12 cellular contexts compared by ENCODE assay signal in the genomic region with DNA sequence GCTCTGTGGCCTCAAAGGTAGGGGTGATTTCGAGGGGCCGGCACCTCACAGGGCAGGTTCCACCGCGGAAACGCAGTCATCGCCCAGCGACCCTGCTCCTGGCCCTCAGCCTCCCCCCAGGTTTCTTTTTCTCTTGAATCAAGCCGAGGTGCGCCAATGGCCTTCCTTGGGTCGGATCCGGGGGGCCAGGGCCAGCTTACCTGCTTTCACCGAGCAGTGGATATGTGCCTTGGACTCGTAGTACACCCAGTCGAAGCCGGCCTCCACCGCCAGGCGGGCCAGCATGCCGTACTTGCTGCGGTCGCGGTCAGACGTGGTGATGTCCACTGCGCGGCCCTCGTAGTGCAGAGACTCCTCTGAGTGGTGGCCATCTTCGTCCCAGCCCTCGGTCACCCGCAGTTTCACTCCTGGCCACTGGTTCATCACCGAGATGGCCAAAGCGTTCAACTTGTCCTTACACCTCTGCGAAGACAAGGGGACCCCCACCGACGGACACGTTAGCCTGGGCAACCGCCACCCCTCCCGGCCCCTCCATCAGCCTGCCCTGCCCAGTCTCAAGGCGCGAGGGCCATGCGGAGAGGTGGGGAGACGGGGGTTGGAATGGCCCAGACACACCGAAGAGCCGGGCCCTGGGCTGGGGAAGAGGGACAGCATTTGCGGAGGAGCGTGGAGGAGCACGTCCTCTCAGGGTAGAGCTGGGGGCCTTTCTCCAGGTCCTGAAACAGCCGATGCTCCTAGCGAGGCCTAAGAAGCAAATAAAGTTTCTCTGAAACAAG. TPM values are rescaled to one million over a fixed set of nuclear protein-coding genes. Genes with fewer than 3 reads are reported as not detected.
A peak's percentile ranks its signal among the peaks of the same experiment; 100 is the strongest.
DNase-seq lines count a peak whose midpoint lies in the region; ATAC-seq, FAIRE-seq and TF ChIP-seq lines count a peak whose summit lies in the region.
"Had no signal": no experiment of that assay in that cellular context is flagged by ENCODE, and none has a peak within 500 bp of the region (broad histone marks: within the 10 kb centered on the region; RNA-seq: fewer than 3 reads in every experiment).

No MANE protein-coding gene starts in this region.

- DNase-seq in H7 (peak; percentile 74), K562 (ENCODE audit: extremely low read depth in 1 of 4, low spot score in 3 of 4) (no peak), left kidney (ENCODE audit: low read depth, low spot score) (peak; percentile 52), skeletal muscle cell (ENCODE audit: low read depth) (no peak), lower leg skin (ENCODE audit: low spot score in 2 of 2) (no peak)
- no peak for DNase-seq in activated CD4-positive, alpha-beta memory T cell treated with anti-CD3 and anti-CD28 coated beads for 36 hours
- DNase-seq: NCI-H1048, NCI-H510A had no signal

- no peak overlapping the region; a peak in 1 of 4 replicates for H3K9ac ChIP-seq in K562 (ENCODE audit: insufficient read depth in 1 of 2, low read depth in 2 of 2, low read length in 2 of 2)

- ATAC-seq in K562 (no peak), GM19035 (IDR thresholded peaks at IDR 0.05; ENCODE audit: unreplicated experiment) (no peak), GM18498 (IDR thresholded peaks at IDR 0.05; ENCODE audit: unreplicated experiment) (no peak)

- no peak for TF ChIP-seq RAD21 in K562 (CRISPR knock-in tag; conservative IDR thresholded peaks at IDR 0.05 in 1 of 2, IDR thresholded peaks at IDR 0.05 in 1 of 2)

- CTCF ChIA-PET in K562 (lab: Yijun Ruan, JAX; ENCODE audit: low intra/inter-chr PET ratio) = interaction anchor here (1.7 kb wide), 1 partner anchor 1021 kb away, joined by 5 read pairs; no protein-coding TSS in a partner anchor
- CTCF ChIA-PET in activated CD4-positive, alpha-beta memory T cell treated with anti-CD3 and anti-CD28 coated beads for 36 hours (lab: Charles Lee) = interaction anchor here (0.8 kb wide), 1 partner anchor 275 kb away, joined by 4 read pairs; no protein-coding TSS in a partner anchor

- H3K4me1 Mint-ChIP-seq in activated CD4-positive, alpha-beta memory T cell treated with anti-CD3 and anti-CD28 coated beads for 36 hours (ENCODE audit: low read depth) = peaks cover 23% of the 10 kb centered on the region

- no peak for TF ChIP-seq EP300 in K562 (IDR thresholded peaks at IDR 0.05; ENCODE audit: low read length)

- intact Hi-C loops in K562 (cut with micrococcal nuclease) (loop anchor here (10.0 kb wide), 1 partner anchor 839 kb away; a partner anchor contains a TSS), lower leg skin (cut with DNase I; ENCODE audit: low total_unique reads) (loop anchor here (10.0 kb wide), 1 partner anchor 669 kb away; no protein-coding TSS in a partner anchor)
- intact Hi-C loops in activated CD4-positive, alpha-beta memory T cell treated with anti-CD3 and anti-CD28 coated beads for 36 hours (cut with micrococcal nuclease) = loop anchor here (5.0 kb wide), 3 partner anchors 349 to 1206 kb away; a partner anchor contains a TSS

- H3K4me3 ChIP-seq in H7 (ENCODE audit: insufficient read depth, low read depth, low read length) = peak overlapping the region; percentile 30; the same call in 1 of the 2 replicates
- no peak overlapping the region for H3K4me3 ChIP-seq in K562
- peak overlapping the region; percentile 35 for H3K4me3 ChIP-seq in skeletal muscle cell (ENCODE audit: low read depth, low read length)
- H3K4me3 ChIP-seq in lower leg skin (ENCODE audit: low read depth, poor library complexity, severe bottlenecking) = no peak overlapping the region

- H3K4me2 ChIP-seq in K562 (ENCODE audit: insufficient read depth, low read length) = no peak overlapping the region

- 48% methylated on average over 45 of the region's 47 CpGs for WGBS in K562 (ENCODE audit: insufficient coverage, low coverage, missing lambda C conversion rate)
- 28 to 39% methylated on average over 40 to 46 of the region's 47 CpGs for WGBS in lower leg skin, 2 donors

- peaks cover 54% of the 10 kb centered on the region for H3K27me3 Mint-ChIP-seq in activated CD4-positive, alpha-beta memory T cell treated with anti-CD3 and anti-CD28 coated beads for 36 hours

- no TSS peak for BruUV-seq in K562 (replicated peaks; lab: Mats Ljungman, UMichigan)

- H2AFZ ChIP-seq in K562 (ENCODE audit: low read depth, low read length) = no peak overlapping the region

- no peaks in the 10 kb centered on the region for H3K9me1 ChIP-seq in K562 (ENCODE audit: control insufficient read depth, insufficient read depth, low read length)

- in situ Hi-C loops in K562 (cut with MboI) = loop anchor here (10.0 kb wide), 1 partner anchor 1469 kb away; no protein-coding TSS in a partner anchor

- TF ChIP-seq POLR2A in K562 (conservative IDR thresholded peaks at IDR 0.05) = no peak
- TF ChIP-seq POLR2A in lower leg skin (IDR thresholded peaks at IDR 0.05) = no peak

- no peak overlapping the region for H3K27ac Mint-ChIP-seq in activated CD4-positive, alpha-beta memory T cell treated with anti-CD3 and anti-CD28 coated beads for 36 hours

- H3K27ac ChIP-seq in K562 (ENCODE audit: extremely low read depth, low read depth, low read length) = no peak overlapping the region
- H3K27ac ChIP-seq: neutrophil, thyroid gland had no signal

- peaks cover 88% of the 10 kb centered on the region for H3K27me3 ChIP-seq in H7 (ENCODE audit: control insufficient read depth, insufficient read depth, low read length)
- H3K27me3 ChIP-seq in K562 (ENCODE audit: control insufficient read depth in 2 of 2, insufficient read depth in 2 of 2, low read length in 2 of 2) = peaks cover 41 to 69% of the 10 kb centered on the region in 2 experiments

- H3K9me3 ChIP-seq in K562 (replicated peaks; ENCODE audit: control insufficient read depth, insufficient read depth, low read depth, low read length) = no peaks in the 10 kb centered on the region
- H3K9me3 ChIP-seq: neutrophil, thyroid gland had no signal

- no peak for FAIRE-seq in K562 (lab: Jason Lieb, UNC)

- no peak for TF ChIP-seq CTCF in K562 (IDR thresholded peaks at IDR 0.05 in 2 of 3, conservative IDR thresholded peaks at IDR 0.05 in 1 of 3; ENCODE audit: insufficient read depth in 2 of 3, low read depth in 1 of 3, low read length in 3 of 3)
- no peak for TF ChIP-seq CTCF in lower leg skin (IDR thresholded peaks at IDR 0.05)

- no peaks in the 10 kb centered on the region for H3K36me3 Mint-ChIP-seq in activated CD4-positive, alpha-beta memory T cell treated with anti-CD3 and anti-CD28 coated beads for 36 hours

- H3K4me3 Mint-ChIP-seq in activated CD4-positive, alpha-beta memory T cell treated with anti-CD3 and anti-CD28 coated beads for 36 hours = no peak overlapping the region

- H3K9me3 Mint-ChIP-seq in activated CD4-positive, alpha-beta memory T cell treated with anti-CD3 and anti-CD28 coated beads for 36 hours = no peaks in the 10 kb centered on the region

- POLR2A ChIA-PET in K562 (lab: Yijun Ruan, JAX) = no interaction called here
- POLR2A ChIA-PET in activated CD4-positive, alpha-beta memory T cell treated with anti-CD3 and anti-CD28 coated beads for 36 hours (lab: Charles Lee) = no interaction called here

- H3K36me3 ChIP-seq in H7 (replicated peaks; ENCODE audit: control insufficient read depth, insufficient read depth, low read length) (no peaks in the 10 kb centered on the region), K562 (ENCODE audit: control insufficient read depth, insufficient read depth, low read length) (no peaks in the 10 kb centered on the region)
- H3K36me3 ChIP-seq: neutrophil, thyroid gland had no signal

- H3K79me2 ChIP-seq in K562 (ENCODE audit: control insufficient read depth, insufficient read depth, low read length) = no peaks in the 10 kb centered on the region

- peaks cover 0 to 43% of the 10 kb centered on the region in 2 experiments; a peak in 2 of 5 replicates for H3K4me1 ChIP-seq in K562 (replicated peaks in 1 of 2; ENCODE audit: control insufficient read depth in 2 of 2, insufficient read depth in 2 of 2, low read length in 2 of 2)

- H4K20me1 ChIP-seq in K562 (replicated peaks; ENCODE audit: control insufficient read depth, insufficient read depth, low read length) = peaks cover 15% of the 10 kb centered on the region

TF ChIP-seq in K562, 482 proteins besides CTCF, POLR2A, EP300 and RAD21:
- TF ChIP-seq ZBTB8A (IDR thresholded peaks at IDR 0.05; ENCODE audit: partially characterized antibody) (no peak), ZNF263 (CRISPR knock-in tag; IDR thresholded peaks at IDR 0.05; ENCODE audit: borderline replicate concordance) (peak; percentile 65; the same call in 1 of the 2 replicates)

RNA-seq across cellular contexts. Expression of a gene that starts 6.0 kb away (rescaled TPM):
- 1.5 and 4.6 TPM in 2 replicates for total RNA-seq in H7 (2014; rRNA removed; shearing (Covaris generic))
- total RNA-seq in K562 (2011; cell fraction: chromatin; rRNA removed; ENCODE audit: low replicate concordance) = not detected in 2 replicates
- total RNA-seq in K562 (2011; cell fraction: nucleolus; rRNA removed) = not detected in 2 replicates
- not detected in 2 replicates for total RNA-seq in K562 (2011; cell fraction: nucleoplasm; rRNA removed)
- total RNA-seq in K562 (2014; rRNA removed) (not detected in 2 replicates), K562 (2014; rRNA removed; fragmentation: Illumina TruSeq; extraction: Trizol) (not detected in 2 replicates), K562 (2015; rRNA removed; fragmentation: Illumina TruSeq; extraction: Trizol) (not detected in 2 replicates), K562 (2021) (0.09 TPM in 1 of 2 replicates, not detected in the other), lower leg skin (not detected)
- polyA plus RNA-seq in K562 (2011; rRNA removed) (not detected in 2 replicates), K562 (2014; fragmentation: Illumina TruSeq; extraction: Trizol) (not detected in 2 replicates), K562 (2014; fragmentation: Nextera tagmentation; extraction: Ambion mirVana) (not detected), K562 (2014; rRNA removed) (not detected in 2 replicates)
- not detected in 2 replicates for polyA plus RNA-seq in K562 (2011; cell fraction: cytosol; rRNA removed)
- polyA plus RNA-seq in K562 (2011; cell fraction: nucleus; rRNA removed) = not detected in 2 replicates
- 0.03 TPM in 1 of 2 replicates, not detected in the other for polyA plus RNA-seq in K562 (2012)
- not detected in 2 replicates for polyA minus RNA-seq in K562 (2011; rRNA and poly(A)+ RNA removed)
- not detected in 2 replicates for polyA minus RNA-seq in K562 (2011; cell fraction: cytosol; rRNA and poly(A)+ RNA removed)
- polyA minus RNA-seq in K562 (2011; cell fraction: nucleus; rRNA and poly(A)+ RNA removed) = not detected in 2 replicates
- not detected for total RNA-seq in activated CD4-positive, alpha-beta memory T cell treated with anti-CD3 and anti-CD28 coated beads for 36 hours
- total RNA-seq: thyroid gland had no signal

Comparison
In these comparisons a context has a peak if more than half of its experiments do, and no peak if none do; other contexts are left out.
1. DNase-seq: peak in H7 (single experiment) and left kidney (single experiment); none in K562 (0 of 4), skeletal muscle cell (single experiment), lower leg skin (0 of 2) and activated CD4-positive, alpha-beta memory T cell treated with anti-CD3 and anti-CD28 coated beads for 36 hours (single experiment).
2. H3K4me3 ChIP-seq: peak in H7 (single experiment) and skeletal muscle cell (single experiment); none in K562 (single experiment) and lower leg skin (single experiment).